ENCODE assay signal across 8 cellular contexts in genomic region chr11:124493256-124493655, GRCh38. TPM values are rescaled to one million over a fixed set of nuclear protein-coding genes. Genes with fewer than 3 reads are reported as not detected.
"Had no signal": no experiment of that assay in that cellular context is flagged by ENCODE, and none has a peak within 500 bp of the region (broad histone marks: within the 10 kb centered on the region; RNA-seq: fewer than 3 reads in every experiment).

No MANE protein-coding gene starts in this region.

- DNase-seq: IMR-90, KBM-7 had no signal

- H3K27ac Mint-ChIP-seq: IgD-negative memory B cell had no signal

- H3K27ac ChIP-seq: HL-60 had no signal

- ATAC-seq: HepG2, K562 had no signal

- H3K4me3 Mint-ChIP-seq: IgD-negative memory B cell had no signal

- H3K4me3 ChIP-seq: K562 had no signal

- H3K4me1 Mint-ChIP-seq: IgD-negative memory B cell had no signal

- H3K36me3 Mint-ChIP-seq: IgD-negative memory B cell had no signal

RNA-seq across cellular contexts. Expression of gene OR8B8, which starts 47.8 kb away (rescaled TPM):
- total RNA-seq: HepG2, HT-29, HT1080, IMR-90, K562 had no signal
- polyA plus RNA-seq: HepG2, IgD-negative memory B cell, IMR-90 had no signal

RNA-seq across cellular contexts. Expression of gene OR8B12, which starts 50.2 kb away (rescaled TPM):
- total RNA-seq: HepG2, HT-29, HT1080, IMR-90, K562 had no signal
- polyA plus RNA-seq: HepG2, IgD-negative memory B cell, IMR-90 had no signal
